In genomic region chr14:95611293-95611880, GRCh38 we compare ENCODE assay signal across 22 cellular contexts.
DNase-seq lines count a peak whose midpoint lies in the region; ATAC-seq, FAIRE-seq and TF ChIP-seq lines count a peak whose summit lies in the region.
"Had no signal": no experiment of that assay in that cellular context is flagged by ENCODE, and none has a peak within 500 bp of the region (broad histone marks: within the 10 kb centered on the region; RNA-seq: fewer than 3 reads in every experiment).

No MANE protein-coding gene starts in this region.

- in situ Hi-C loops in mammary epithelial cell (cut with MboI; ENCODE audit: low sequenced_read_pairs in 2 of 2): no loop called here

- H3K4me1 ChIP-seq in mammary epithelial cell (ENCODE audit: insufficient read depth, low read length): no peaks in the 10 kb centered on the region
- H3K4me1 ChIP-seq in OCI-LY3 (ENCODE audit: low read length): no peaks in the 10 kb centered on the region
- no peaks in the 10 kb centered on the region for H3K4me1 ChIP-seq in pancreas
- H3K4me1 ChIP-seq: lower lobe of right lung, Peyer's patch had no signal

- ATAC-seq in GM21529 (IDR thresholded peaks at IDR 0.05; ENCODE audit: unreplicated experiment) (peak; percentile 55), pancreas (peak in 3 of 4 donors; percentile 25 to 66 (median 55)), GM18907 (IDR thresholded peaks at IDR 0.05; ENCODE audit: unreplicated experiment) (no peak)
- ATAC-seq: lower lobe of right lung had no signal

- H3K27me3 Mint-ChIP-seq in MCF 10A (ENCODE audit: insufficient read depth, unreplicated experiment) (peaks cover 93% of the 10 kb centered on the region), progenitor cell of endocrine pancreas (peaks cover 14% of the 10 kb centered on the region)

- CTCF ChIA-PET in mammary epithelial cell (lab: Charles Lee; ENCODE audit: low non-redundant PET): no interaction called here
- CTCF ChIA-PET in MCF 10A (lab: Yijun Ruan, JAX): interaction anchor here (0.5 to 3.4 kb wide), 5 partner anchors 50 to 383 kb away, joined by 3 to 36 read pairs (median 3); no protein-coding TSS in a partner anchor

- H3K9me3 Mint-ChIP-seq in MCF 10A (ENCODE audit: unreplicated experiment) (no peaks in the 10 kb centered on the region), progenitor cell of endocrine pancreas (ENCODE audit: low read depth) (no peaks in the 10 kb centered on the region)

- H3K4me3 Mint-ChIP-seq in MCF 10A (ENCODE audit: unreplicated experiment) (no peak overlapping the region), progenitor cell of endocrine pancreas (ENCODE audit: low read depth) (no peak overlapping the region)

- H3K4me3 ChIP-seq in mammary epithelial cell (replicated peaks in 1 of 3; ENCODE audit: insufficient read depth in 1 of 3, low read depth in 2 of 3, low read length in 3 of 3) (no peak overlapping the region), OCI-LY3 (ENCODE audit: low read length) (no peak overlapping the region), pancreas (no peak overlapping the region)
- H3K4me3 ChIP-seq: lower lobe of right lung, Peyer's patch had no signal

- no peak overlapping the region for H3K9ac ChIP-seq in mammary epithelial cell (ENCODE audit: insufficient read depth, low read length)
- H3K9ac ChIP-seq in OCI-LY3 (ENCODE audit: low read length): no peak overlapping the region

- POLR2A ChIA-PET in MCF 10A (lab: Yijun Ruan, JAX): no interaction called here

- H3K9me3 ChIP-seq in mammary epithelial cell (replicated peaks; ENCODE audit: insufficient read depth, low read length): no peaks in the 10 kb centered on the region
- no peaks in the 10 kb centered on the region for H3K9me3 ChIP-seq in OCI-LY3 (ENCODE audit: insufficient read depth, low read length)
- no peaks in the 10 kb centered on the region for H3K9me3 ChIP-seq in pancreas
- H3K9me3 ChIP-seq: lower lobe of right lung, neutrophil, Peyer's patch had no signal

- peaks cover 4% of the 10 kb centered on the region for H3K27me3 ChIP-seq in mammary epithelial cell (ENCODE audit: insufficient read depth, low read length)
- peaks cover 53% of the 10 kb centered on the region for H3K27me3 ChIP-seq in OCI-LY3 (ENCODE audit: low read depth, low read length)
- no peaks in the 10 kb centered on the region for H3K27me3 ChIP-seq in pancreas
- H3K27me3 ChIP-seq: Peyer's patch had no signal

- DNase-seq in mammary epithelial cell (peak; percentile 9), MCF 10A (ENCODE audit: unreplicated experiment) (no peak), pancreas (no peak), progenitor cell of endocrine pancreas (ENCODE audit: low spot score, unreplicated experiment) (no peak), NCI-H82 treated with DMSO at 0.1 percent for 48 hours (lab: John Stamatoyannopoulos, UW; ENCODE audit: unreplicated experiment) (no peak)
- DNase-seq: activated naive CD4-positive, alpha-beta T cell treated with anti-CD3 and anti-CD28 coated beads, Interleukin-2, amount 50 U/mL, for 16 hours; activated T-cell treated with anti-CD3 and anti-CD28 coated beads, Interleukin-2, amount 50 U/mL, for 48 hours; anterior cingulate cortex; DMS 273 treated with DMSO at 0.1 percent for 48 hours; foreskin fibroblast; lower lobe of right lung; NCI-H82; Peyer's patch; stimulated activated CD4-positive, alpha-beta T cell treated with anti-CD3 and anti-CD28 coated beads, Interleukin-4, amount 100 ng/mL, for 4 hours had no signal

- H3K36me3 Mint-ChIP-seq in MCF 10A (ENCODE audit: insufficient read depth, unreplicated experiment) (no peaks in the 10 kb centered on the region), progenitor cell of endocrine pancreas (ENCODE audit: insufficient read depth) (no peaks in the 10 kb centered on the region)

- H3K27ac ChIP-seq in mammary epithelial cell (ENCODE audit: insufficient read depth, low read depth, low read length) (no peak overlapping the region), OCI-LY3 (ENCODE audit: low read length) (no peak overlapping the region), pancreas (no peak overlapping the region)
- H3K27ac ChIP-seq: C4-2B, epithelial cell of prostate, lower lobe of right lung, neutrophil, Peyer's patch had no signal

- H3K36me3 ChIP-seq in mammary epithelial cell (ENCODE audit: insufficient read depth, low read length) (no peaks in the 10 kb centered on the region), OCI-LY3 (replicated peaks; ENCODE audit: low read depth, low read length) (no peaks in the 10 kb centered on the region), pancreas (no peaks in the 10 kb centered on the region)
- H3K36me3 ChIP-seq: lower lobe of right lung, neutrophil, Peyer's patch had no signal

- FAIRE-seq in pancreas (lab: Jason Lieb, UNC): no peak
- FAIRE-seq: H54, keratinocyte had no signal

- H2AFZ ChIP-seq in mammary epithelial cell (ENCODE audit: low read depth, low read length): no peak overlapping the region
- H2AFZ ChIP-seq in OCI-LY3 (ENCODE audit: low read depth, low read length): no peak overlapping the region

- intact Hi-C loops in mammary epithelial cell (cut with micrococcal nuclease) (no loop called here), MCF 10A (cut with micrococcal nuclease) (no loop called here), pancreas (cut with DNase I) (loop anchor here in 1 of 3 donors (5.0 kb wide), 1 partner anchor 66 kb away; no protein-coding TSS in a partner anchor)

- H3K4me2 ChIP-seq in mammary epithelial cell (ENCODE audit: insufficient read depth, low read depth, low read length) (no peak overlapping the region), OCI-LY3 (ENCODE audit: low read length) (no peak overlapping the region)

- H3K4me1 Mint-ChIP-seq in MCF 10A (ENCODE audit: insufficient read depth, unreplicated experiment) (no peaks in the 10 kb centered on the region), progenitor cell of endocrine pancreas (ENCODE audit: low read depth) (no peaks in the 10 kb centered on the region)

- BruUV-seq in mammary epithelial cell (replicated peaks; lab: Mats Ljungman, UMichigan) (no TSS peak), MCF 10A (replicated peaks; lab: Mats Ljungman, UMichigan) (no TSS peak)

- H4K20me1 ChIP-seq in mammary epithelial cell (ENCODE audit: insufficient read depth, low read length) (no peaks in the 10 kb centered on the region), OCI-LY3 (ENCODE audit: insufficient read depth, low read length) (no peaks in the 10 kb centered on the region)

- dilution Hi-C loops in mammary epithelial cell (cut with HindIII; ENCODE audit: low sequenced_read_pairs): no loop called here

- no peak overlapping the region for H3K27ac Mint-ChIP-seq in MCF 10A (ENCODE audit: low read depth, unreplicated experiment)
- no peak overlapping the region for H3K27ac Mint-ChIP-seq in progenitor cell of endocrine pancreas

- WGBS in mammary epithelial cell (ENCODE audit: low coverage, missing lambda C conversion rate): 8% methylated on average over 8 of the region's 8 CpGs
- whole genome bisulfite sequencing in pancreas, 2 donors: 19 to 22% methylated on average over 8 of the region's 8 CpGs

- H3K79me2 ChIP-seq in mammary epithelial cell (ENCODE audit: insufficient read depth, low read length) (no peaks in the 10 kb centered on the region), OCI-LY3 (ENCODE audit: low read length) (no peaks in the 10 kb centered on the region)

- no peak for TF ChIP-seq CTCF in mammary epithelial cell (conservative IDR thresholded peaks at IDR 0.05 in 1 of 2, IDR thresholded peaks at IDR 0.05 in 1 of 2; ENCODE audit: extremely low read depth in 1 of 2, insufficient read depth in 1 of 2, low read depth in 1 of 2, low read length in 2 of 2)
- no peak for TF ChIP-seq CTCF in MCF 10A (IDR thresholded peaks at IDR 0.05; ENCODE audit: unreplicated experiment)
- TF ChIP-seq CTCF in OCI-LY3 (IDR thresholded peaks at IDR 0.05; ENCODE audit: low read depth, low read length): peak; percentile 33; the same call in 1 of the 2 replicates
- TF ChIP-seq CTCF in pancreas (IDR thresholded peaks at IDR 0.05): no peak
- TF ChIP-seq CTCF in progenitor cell of endocrine pancreas (IDR thresholded peaks at IDR 0.05; ENCODE audit: unreplicated experiment): no peak
